In genomic region chr15:73935547-73935946, GRCh38 we compare ENCODE assay signal across 17 cellular contexts. TPM values are rescaled to one million over a fixed set of nuclear protein-coding genes. Genes with fewer than 3 reads are reported as not detected.
DNase-seq lines count a peak whose midpoint lies in the region; ATAC-seq and TF ChIP-seq lines count a peak whose summit lies in the region.
"Had no signal": no experiment of that assay in that cellular context is flagged by ENCODE, and none has a peak within 500 bp of the region (broad histone marks: within the 10 kb centered on the region; RNA-seq: fewer than 3 reads in every experiment).

No MANE protein-coding gene starts in this region.

- H3K4me3 ChIP-seq in PC-3 (ENCODE audit: low read length), result peak overlapping the region; percentile 51; the same call in 1 of the 2 replicates
- no peak overlapping the region for H3K4me3 ChIP-seq in fibroblast of mammary gland (ENCODE audit: control insufficient read depth, low read depth, low read length)
- no peak overlapping the region for H3K4me3 ChIP-seq in parathyroid adenoma (ENCODE audit: low read depth, low read length)
- H3K4me3 ChIP-seq in HAP-1, result no peak overlapping the region
- H3K4me3 ChIP-seq: transverse colon had no signal

- no peaks in the 10 kb centered on the region for H4K20me1 ChIP-seq in PC-3 (ENCODE audit: low read length)

- in situ Hi-C loops in HAP-1 (cut with MboI; ENCODE audit: low sequenced_read_pairs), result no loop called here

- intact Hi-C loops in PC-3 (cut with micrococcal nuclease), result no loop called here

- H3K9ac ChIP-seq in PC-3 (ENCODE audit: low read length) (peak overlapping the region; percentile 78), parathyroid adenoma (no peak overlapping the region)

- POLR2A ChIA-PET in PC-3 (lab: Charles Lee; ENCODE audit: unreplicated experiment), result interaction anchor here (0.6 kb wide), 1 partner anchor 18 kb away, joined by 3 read pairs; no protein-coding TSS in a partner anchor

- BruUV-seq in PC-3 (replicated peaks; lab: Mats Ljungman, UMichigan), result no TSS peak

- DNase-seq in DMS 273 (lab: John Stamatoyannopoulos, UW; ENCODE audit: unreplicated experiment) (peak; percentile 40), DMS 273 treated with DMSO at 0.1 percent for 48 hours (lab: John Stamatoyannopoulos, UW) (no peak), PC-3 (peak; percentile 70), fibroblast of mammary gland (ENCODE audit: low read depth) (peak; percentile 42), HAP-1 (ENCODE audit: low spot score in 2 of 2) (no peak), DMS53 treated with DMSO at 0.1 percent for 48 hours (lab: John Stamatoyannopoulos, UW; ENCODE audit: unreplicated experiment) (no peak)
- DNase-seq: activated CD4-positive, alpha-beta T cell treated with anti-CD3 and anti-CD28 coated beads, Interleukin-2, amount 10 ng/mL, durations not matched to agents 7 days and 5 days; activated effector memory CD4-positive, alpha-beta T cell treated with anti-CD3 and anti-CD28 coated beads, Interleukin-2, amount 50 U/mL, for 16 hours; Karpas-422; NCI-H2081 treated with DMSO at 0.1 percent for 48 hours; OCI-M1; stimulated activated CD4-positive, alpha-beta T cell treated with anti-CD3 and anti-CD28 coated beads, Interleukin-1b, Interleukin-23, amount 100 ng/mL, for 48 hours; T-helper 1 cell; transverse colon had no signal

- peaks cover 12% of the 10 kb centered on the region for H3F3A ChIP-seq in PC-3 (ENCODE audit: low read length, unreplicated experiment)

- peaks cover 92% of the 10 kb centered on the region for H3K79me2 ChIP-seq in PC-3 (ENCODE audit: low read length)
- H3K79me2 ChIP-seq in parathyroid adenoma, result peaks cover 6% of the 10 kb centered on the region

- H3K36me3 ChIP-seq in PC-3 (ENCODE audit: low read depth, low read length), result peaks cover 4% of the 10 kb centered on the region; the same call in 1 of the 2 replicates
- no peaks in the 10 kb centered on the region for H3K36me3 ChIP-seq in parathyroid adenoma (ENCODE audit: control insufficient read depth, insufficient read depth, low read length)
- H3K36me3 ChIP-seq in HAP-1 (replicated peaks), result no peaks in the 10 kb centered on the region
- H3K36me3 ChIP-seq: transverse colon had no signal

- no peak for ATAC-seq in PC-3
- no peak for ATAC-seq in GM18517 (IDR thresholded peaks at IDR 0.05; ENCODE audit: unreplicated experiment)

- H3K4me2 ChIP-seq in PC-3 (ENCODE audit: low read length) (peak overlapping the region; percentile 68), parathyroid adenoma (ENCODE audit: low read length) (no peak overlapping the region)

- CTCF ChIA-PET in PC-3 (lab: Charles Lee), result no interaction called here

- peak overlapping the region; percentile 98 for H3K27ac ChIP-seq in PC-3 (ENCODE audit: low read length)
- peak overlapping the region; percentile 79 for H3K27ac ChIP-seq in parathyroid adenoma
- H3K27ac ChIP-seq: 22Rv1, transverse colon had no signal

- no peak for TF ChIP-seq CTCF in PC-3 (conservative IDR thresholded peaks at IDR 0.05; ENCODE audit: low read depth, low read length)
- no peak for TF ChIP-seq CTCF in fibroblast of mammary gland (conservative IDR thresholded peaks at IDR 0.05; ENCODE audit: control insufficient read depth, insufficient read depth, low read depth, low read length)
- TF ChIP-seq CTCF in parathyroid adenoma (IDR thresholded peaks at IDR 0.05), result no peak

- H3K9me2 ChIP-seq in PC-3 (replicated peaks; ENCODE audit: low read length), result no peaks in the 10 kb centered on the region

- H2AFZ ChIP-seq in PC-3 (ENCODE audit: low read length), result no peak overlapping the region
- H2AFZ ChIP-seq in parathyroid adenoma, result no peak overlapping the region

- H3K4me1 ChIP-seq in PC-3 (ENCODE audit: insufficient read depth, low read length) (peaks cover 90% of the 10 kb centered on the region), parathyroid adenoma (peaks cover 30% of the 10 kb centered on the region), HAP-1 (peaks cover 3% of the 10 kb centered on the region)

- H3K27me3 ChIP-seq in PC-3 (ENCODE audit: low read length) (no peaks in the 10 kb centered on the region), parathyroid adenoma (ENCODE audit: control insufficient read depth, insufficient read depth, low read length) (no peaks in the 10 kb centered on the region), HAP-1 (ENCODE audit: low read depth) (peaks cover 2% of the 10 kb centered on the region; the same call in 1 of the 2 replicates)
- H3K27me3 ChIP-seq: transverse colon had no signal

- H3K9me3 ChIP-seq in PC-3 (ENCODE audit: low read length) (no peaks in the 10 kb centered on the region), parathyroid adenoma (ENCODE audit: control insufficient read depth, low read length) (no peaks in the 10 kb centered on the region), HAP-1 (no peaks in the 10 kb centered on the region)
- H3K9me3 ChIP-seq: transverse colon had no signal

RNA-seq across cellular contexts. Expression of gene LOXL1, which starts 9.3 kb away (rescaled TPM):
- total RNA-seq in PC-3 (2014; rRNA removed), result 224 and 249 TPM in 2 replicates

RNA-seq across cellular contexts. Expression of gene STOML1, which starts 56.5 kb away (rescaled TPM):
- total RNA-seq in PC-3 (2014; rRNA removed), result 10.1 and 12.0 TPM in 2 replicates

RNA-seq across cellular contexts. Expression of gene PML, which starts 59.0 kb away (rescaled TPM):
- 18.7 and 41.0 TPM in 2 replicates for total RNA-seq in PC-3 (2014; rRNA removed)

Comparison
In these comparisons a context has a peak if more than half of its experiments do, and no peak if none do; other contexts are left out.
1. DNase-seq: peak in DMS 273 (single experiment), PC-3 (single experiment) and fibroblast of mammary gland (single experiment); none in DMS 273 treated with DMSO at 0.1 percent for 48 hours (single experiment), HAP-1 (0 of 2) and DMS53 treated with DMSO at 0.1 percent for 48 hours (single experiment).